Comparison of ENCODE assay signal across 10 cellular contexts in genomic region chr4:101597204-101597603, GRCh38.
A peak's percentile ranks its signal among the peaks of the same experiment; 100 is the strongest.
DNase-seq lines count a peak whose midpoint lies in the region; ATAC-seq lines count a peak whose summit lies in the region.
"Had no signal": no experiment of that assay in that cellular context is flagged by ENCODE, and none has a peak within 500 bp of the region (broad histone marks: within the 10 kb centered on the region; RNA-seq: fewer than 3 reads in every experiment).

No MANE protein-coding gene starts in this region.

- no peak overlapping the region for H3K4me3 ChIP-seq in MG63

- no peaks in the 10 kb centered on the region for H3K9me3 ChIP-seq in MG63
- H3K9me3 ChIP-seq: Caco-2 had no signal

- ATAC-seq in activated naive CD4-positive, alpha-beta T cell treated with anti-CD3 and anti-CD28 coated beads, Interleukin-2, amount 50 U/mL, for 72 hours, result no peak
- peak; percentile 46 for ATAC-seq in HG03139 (IDR thresholded peaks at IDR 0.05; ENCODE audit: unreplicated experiment)
- no peak for ATAC-seq in activated CD8-positive, alpha-beta T cell treated with anti-CD3 and anti-CD28 coated beads, Interleukin-2, amount 10 ng/mL, durations not matched to agents 7 days and 5 days

- intact Hi-C loops in activated naive CD4-positive, alpha-beta T cell treated with anti-CD3 and anti-CD28 coated beads for 36 hours (cut with micrococcal nuclease), result loop anchor here (1.0 to 5.0 kb wide), 5 partner anchors 180 to 1504 kb away; partner anchors contain the start of gene PPP3CA

- no peaks in the 10 kb centered on the region for H3K36me3 Mint-ChIP-seq in activated naive CD4-positive, alpha-beta T cell treated with anti-CD3 and anti-CD28 coated beads for 36 hours (ENCODE audit: low read depth)
- H3K36me3 Mint-ChIP-seq in activated naive CD4-positive, alpha-beta T cell treated with anti-CD3 and anti-CD28 coated beads, Interleukin-2, amount 50 U/mL, for 72 hours, result no peaks in the 10 kb centered on the region
- H3K36me3 Mint-ChIP-seq in activated CD8-positive, alpha-beta T cell treated with anti-CD3 and anti-CD28 coated beads, Interleukin-2, amount 10 ng/mL, durations not matched to agents 7 days and 5 days (ENCODE audit: low read depth), result no peaks in the 10 kb centered on the region

- H3K4me1 Mint-ChIP-seq in activated naive CD4-positive, alpha-beta T cell treated with anti-CD3 and anti-CD28 coated beads for 36 hours (ENCODE audit: low read depth), result no peaks in the 10 kb centered on the region
- no peaks in the 10 kb centered on the region for H3K4me1 Mint-ChIP-seq in activated CD8-positive, alpha-beta T cell treated with anti-CD3 and anti-CD28 coated beads, Interleukin-2, amount 10 ng/mL, durations not matched to agents 7 days and 5 days (ENCODE audit: low read depth)

- H3K4me3 Mint-ChIP-seq in activated naive CD4-positive, alpha-beta T cell treated with anti-CD3 and anti-CD28 coated beads for 36 hours, result no peak overlapping the region
- H3K4me3 Mint-ChIP-seq in activated CD8-positive, alpha-beta T cell treated with anti-CD3 and anti-CD28 coated beads, Interleukin-2, amount 10 ng/mL, durations not matched to agents 7 days and 5 days, result no peak overlapping the region

- H3K27ac Mint-ChIP-seq in activated naive CD4-positive, alpha-beta T cell treated with anti-CD3 and anti-CD28 coated beads for 36 hours, result no peak overlapping the region
- no peak overlapping the region for H3K27ac Mint-ChIP-seq in activated naive CD4-positive, alpha-beta T cell treated with anti-CD3 and anti-CD28 coated beads, Interleukin-2, amount 50 U/mL, for 72 hours
- H3K27ac Mint-ChIP-seq in activated CD8-positive, alpha-beta T cell treated with anti-CD3 and anti-CD28 coated beads, Interleukin-2, amount 10 ng/mL, durations not matched to agents 7 days and 5 days, result no peak overlapping the region

- H3K27me3 ChIP-seq in MG63, result no peaks in the 10 kb centered on the region

- H3K36me3 ChIP-seq in MG63, result no peaks in the 10 kb centered on the region

- DNase-seq in activated naive CD4-positive, alpha-beta T cell treated with anti-CD3 and anti-CD28 coated beads for 36 hours, result peak; percentile 33
- DNase-seq in activated naive CD4-positive, alpha-beta T cell treated with anti-CD3 and anti-CD28 coated beads, Interleukin-2, amount 50 U/mL, for 72 hours (ENCODE audit: low spot score in 2 of 2), result no peak
- peak; percentile 42 for DNase-seq in activated CD8-positive, alpha-beta T cell treated with anti-CD3 and anti-CD28 coated beads, Interleukin-2, amount 10 ng/mL, durations not matched to agents 7 days and 5 days
- DNase-seq in stimulated activated CD8-positive, alpha-beta memory T cell treated with anti-CD3 and anti-CD28 coated beads, Interleukin-15, amount 100 ng/mL, for 1 hour (ENCODE audit: low read depth), result peak; percentile 4
- DNase-seq in NCI-H2227 treated with DMSO at 0.1 percent for 48 hours (lab: John Stamatoyannopoulos, UW), result no peak
- no peak for DNase-seq in MG63
- no peak for DNase-seq in NCI-H345 treated with DMSO at 0.1 percent for 48 hours (lab: John Stamatoyannopoulos, UW; ENCODE audit: unreplicated experiment)
- DNase-seq: NCI-H1436 had no signal

- peaks cover 1% of the 10 kb centered on the region for H3K27me3 Mint-ChIP-seq in activated naive CD4-positive, alpha-beta T cell treated with anti-CD3 and anti-CD28 coated beads for 36 hours (ENCODE audit: low read depth)
- H3K27me3 Mint-ChIP-seq in activated CD8-positive, alpha-beta T cell treated with anti-CD3 and anti-CD28 coated beads, Interleukin-2, amount 10 ng/mL, durations not matched to agents 7 days and 5 days (ENCODE audit: low read depth), result no peaks in the 10 kb centered on the region

- H3K9me3 Mint-ChIP-seq in activated naive CD4-positive, alpha-beta T cell treated with anti-CD3 and anti-CD28 coated beads for 36 hours, result no peaks in the 10 kb centered on the region
- no peaks in the 10 kb centered on the region for H3K9me3 Mint-ChIP-seq in activated naive CD4-positive, alpha-beta T cell treated with anti-CD3 and anti-CD28 coated beads, Interleukin-2, amount 50 U/mL, for 72 hours
- no peaks in the 10 kb centered on the region for H3K9me3 Mint-ChIP-seq in activated CD8-positive, alpha-beta T cell treated with anti-CD3 and anti-CD28 coated beads, Interleukin-2, amount 10 ng/mL, durations not matched to agents 7 days and 5 days (ENCODE audit: insufficient read depth)

- CTCF ChIA-PET in activated naive CD4-positive, alpha-beta T cell treated with anti-CD3 and anti-CD28 coated beads for 36 hours (lab: Charles Lee), result interaction anchor here (0.9 to 1.0 kb wide), 3 partner anchors 203 to 428 kb away, joined by 3 to 4 read pairs (median 3); no protein-coding TSS in a partner anchor
- CTCF ChIA-PET in activated CD8-positive, alpha-beta T cell treated with anti-CD3 and anti-CD28 coated beads, Interleukin-2, amount 10 ng/mL, durations not matched to agents 7 days and 5 days (lab: Charles Lee), result interaction anchor here (0.7 to 1.4 kb wide), 5 partner anchors 24 to 430 kb away, joined by 3 to 6 read pairs (median 3); no protein-coding TSS in a partner anchor

- POLR2A ChIA-PET in activated CD8-positive, alpha-beta T cell treated with anti-CD3 and anti-CD28 coated beads, Interleukin-2, amount 10 ng/mL, durations not matched to agents 7 days and 5 days (lab: Charles Lee), result no interaction called here

Comparison
In these comparisons a context has a peak if more than half of its experiments do, and no peak if none do; other contexts are left out.
1. DNase-seq: peak in activated naive CD4-positive, alpha-beta T cell treated with anti-CD3 and anti-CD28 coated beads for 36 hours (single experiment), activated CD8-positive, alpha-beta T cell treated with anti-CD3 and anti-CD28 coated beads, Interleukin-2, amount 10 ng/mL, durations not matched to agents 7 days and 5 days (single experiment) and stimulated activated CD8-positive, alpha-beta memory T cell treated with anti-CD3 and anti-CD28 coated beads, Interleukin-15, amount 100 ng/mL, for 1 hour (single experiment); none in activated naive CD4-positive, alpha-beta T cell treated with anti-CD3 and anti-CD28 coated beads, Interleukin-2, amount 50 U/mL, for 72 hours (0 of 2), NCI-H2227 treated with DMSO at 0.1 percent for 48 hours (single experiment), MG63 (single experiment) and NCI-H345 treated with DMSO at 0.1 percent for 48 hours (single experiment).